Comparison of ENCODE assay signal across 8 cellular contexts in genomic region chr3:179149951-179150350, GRCh38.
DNase-seq lines count a peak whose midpoint lies in the region; ATAC-seq and TF ChIP-seq lines count a peak whose summit lies in the region.

No MANE protein-coding gene starts in this region.

- H3K4me1 ChIP-seq in BLaER1 (peaks cover 31% of the 10 kb centered on the region), MM.1S (ENCODE audit: low read length) (peaks cover 16% of the 10 kb centered on the region), duodenal mucosa (ENCODE audit: control insufficient read depth in 1 of 2, insufficient read depth in 2 of 2, low read length in 2 of 2) (peaks cover 9 to 19% of the 10 kb centered on the region in 2 donors)

- peaks cover 16% of the 10 kb centered on the region for H3F3A ChIP-seq in MM.1S (ENCODE audit: insufficient read depth, low read length)

- peak overlapping the region; percentile 99 for H3K4me3 ChIP-seq in BLaER1
- peak overlapping the region; percentile 91 for H3K4me3 ChIP-seq in MM.1S (ENCODE audit: low read length)
- H3K4me3 ChIP-seq in duodenal mucosa (ENCODE audit: low read depth in 1 of 2, low read length in 2 of 2), result peak overlapping the region; percentile 85 to 92

- H3K4me2 ChIP-seq in BLaER1 (peak overlapping the region; percentile 85), MM.1S (ENCODE audit: low read depth, low read length) (peak overlapping the region; percentile 90)

- DNase-seq in MM.1S (no peak), nephron progenitor cell (no peak), 8988T (no peak), NCI-H2227 treated with DMSO at 0.1 percent for 48 hours (lab: John Stamatoyannopoulos, UW) (no peak)

- no peaks in the 10 kb centered on the region for H3K36me3 Mint-ChIP-seq in nephron progenitor cell (ENCODE audit: low read depth)

- peak overlapping the region; percentile 98 for H3K27ac ChIP-seq in BLaER1
- no peak overlapping the region for H3K27ac ChIP-seq in MM.1S (ENCODE audit: low read length)
- H3K27ac ChIP-seq in duodenal mucosa (ENCODE audit: low read depth, low read length), result no peak overlapping the region

- H3K79me2 ChIP-seq in MM.1S (ENCODE audit: low read length), result peaks cover 60% of the 10 kb centered on the region

- no peak overlapping the region for H3K4me3 Mint-ChIP-seq in nephron progenitor cell

- no peaks in the 10 kb centered on the region for H3K9me3 Mint-ChIP-seq in nephron progenitor cell

- peak overlapping the region; percentile 95 for H3K9ac ChIP-seq in BLaER1
- H3K9ac ChIP-seq in MM.1S (ENCODE audit: low read length), result peak overlapping the region; percentile 77; the same call in 1 of the 2 replicates
- H3K9ac ChIP-seq in duodenal mucosa (ENCODE audit: low read depth in 1 of 2, low read length in 2 of 2), result peak overlapping the region; percentile 83

- peak overlapping the region; percentile 38 for H3K27ac Mint-ChIP-seq in nephron progenitor cell

- H3K36me3 ChIP-seq in BLaER1 (peaks cover 13% of the 10 kb centered on the region; the same call in 1 of the 2 replicates), MM.1S (replicated peaks; ENCODE audit: insufficient read depth, low read length) (no peaks in the 10 kb centered on the region), duodenal mucosa (ENCODE audit: control insufficient read depth in 1 of 2, insufficient read depth in 2 of 2, low read length in 2 of 2) (no peaks in the 10 kb centered on the region)

- no peaks in the 10 kb centered on the region for H3K9me2 ChIP-seq in MM.1S (replicated peaks; ENCODE audit: insufficient read depth, low read length)

- peaks cover 56% of the 10 kb centered on the region for H4K20me1 ChIP-seq in BLaER1
- peaks cover 5% of the 10 kb centered on the region for H4K20me1 ChIP-seq in MM.1S (ENCODE audit: insufficient read depth, low read length)

- H3K27me3 Mint-ChIP-seq in nephron progenitor cell (ENCODE audit: low read depth, poor library complexity), result no peaks in the 10 kb centered on the region

- H3K9me3 ChIP-seq in BLaER1, result peaks cover 9% of the 10 kb centered on the region
- no peaks in the 10 kb centered on the region for H3K9me3 ChIP-seq in MM.1S (replicated peaks; ENCODE audit: insufficient read depth, low read length)
- no peaks in the 10 kb centered on the region for H3K9me3 ChIP-seq in duodenal mucosa (ENCODE audit: control insufficient read depth in 1 of 2, low read length in 2 of 2)

- no peak overlapping the region for H2AFZ ChIP-seq in MM.1S (ENCODE audit: low read length)

- TF ChIP-seq CTCF in MM.1S (IDR thresholded peaks at IDR 0.05; ENCODE audit: low read length) (no peak), nephron progenitor cell (IDR thresholded peaks at IDR 0.05) (no peak)

- no peak for ATAC-seq in HG02970 (IDR thresholded peaks at IDR 0.05; ENCODE audit: low FRiP score, unreplicated experiment)
- no peak for ATAC-seq in GM18873 (IDR thresholded peaks at IDR 0.05; ENCODE audit: low FRiP score, unreplicated experiment)

- H3K27me3 ChIP-seq in BLaER1 (no peaks in the 10 kb centered on the region), MM.1S (replicated peaks; ENCODE audit: insufficient read depth, low read length) (peaks cover 9% of the 10 kb centered on the region; the same call in 1 of the 2 replicates), duodenal mucosa (ENCODE audit: control insufficient read depth in 1 of 2, insufficient read depth in 2 of 2, low read length in 2 of 2) (no peaks in the 10 kb centered on the region)

- peaks cover 41% of the 10 kb centered on the region for H3K4me1 Mint-ChIP-seq in nephron progenitor cell
